In the genomic region with DNA sequence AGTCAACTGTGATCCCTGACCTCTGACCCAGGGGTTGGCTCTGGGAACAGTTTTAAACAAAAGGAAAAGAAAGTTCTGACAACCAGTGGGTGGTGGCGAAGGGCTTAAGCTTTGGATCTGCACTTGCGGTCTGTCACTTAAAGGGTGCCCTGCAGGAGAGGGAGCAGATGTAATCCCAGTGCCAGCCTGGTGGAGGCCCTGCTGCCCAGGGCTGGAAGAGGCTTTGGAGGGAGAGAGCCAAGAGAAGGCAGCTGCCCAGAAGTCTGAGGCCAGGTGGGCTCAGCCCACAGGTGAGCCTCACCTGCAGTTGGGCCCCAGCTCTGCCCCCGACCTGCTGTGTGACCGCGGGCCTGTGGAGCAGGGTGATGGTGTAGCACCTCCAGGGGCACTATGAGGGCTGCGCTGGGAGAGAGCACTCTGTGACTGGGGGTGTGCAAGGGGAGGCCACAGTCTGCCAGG, we compare ENCODE assay signal across 1 cellular context.
TF ChIP-seq lines count a peak whose summit lies in the region.

No MANE protein-coding gene starts in this region.

TF ChIP-seq in GM12878, 131 proteins besides CTCF, POLR2A, EP300 and RAD21 (continued from another document):
- TF ChIP-seq, protein P1, sequence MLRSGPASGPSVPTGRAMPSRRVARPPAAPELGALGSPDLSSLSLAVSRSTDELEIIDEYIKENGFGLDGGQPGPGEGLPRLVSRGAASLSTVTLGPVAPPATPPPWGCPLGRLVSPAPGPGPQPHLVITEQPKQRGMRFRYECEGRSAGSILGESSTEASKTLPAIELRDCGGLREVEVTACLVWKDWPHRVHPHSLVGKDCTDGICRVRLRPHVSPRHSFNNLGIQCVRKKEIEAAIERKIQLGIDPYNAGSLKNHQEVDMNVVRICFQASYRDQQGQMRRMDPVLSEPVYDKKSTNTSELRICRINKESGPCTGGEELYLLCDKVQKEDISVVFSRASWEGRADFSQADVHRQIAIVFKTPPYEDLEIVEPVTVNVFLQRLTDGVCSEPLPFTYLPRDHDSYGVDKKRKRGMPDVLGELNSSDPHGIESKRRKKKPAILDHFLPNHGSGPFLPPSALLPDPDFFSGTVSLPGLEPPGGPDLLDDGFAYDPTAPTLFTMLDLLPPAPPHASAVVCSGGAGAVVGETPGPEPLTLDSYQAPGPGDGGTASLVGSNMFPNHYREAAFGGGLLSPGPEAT (IDR thresholded peaks at IDR 0.05; ENCODE audit: low read depth), result no peak
